11 cellular contexts compared by ENCODE assay signal in genomic region chr5:172506921-172507320, GRCh38.
"Had no signal": no experiment of that assay in that cellular context is flagged by ENCODE, and none has a peak within 500 bp of the region (broad histone marks: within the 10 kb centered on the region; RNA-seq: fewer than 3 reads in every experiment).

No MANE protein-coding gene starts in this region.

- H3K4me3 ChIP-seq: adrenal gland, lower lobe of right lung, mucosa of descending colon, SJSA1, skin epidermis, tibial nerve had no signal

- H3K36me3 ChIP-seq: adrenal gland, lower lobe of right lung, SJSA1, tibial nerve had no signal

- H3K27ac Mint-ChIP-seq: activated CD4-positive, alpha-beta memory T cell treated with anti-CD3 and anti-CD28 coated beads, Interleukin-2, amount 10 ng/mL, durations not matched to agents 7 days and 5 days; activated T-helper 17 cell treated with anti-CD3 and anti-CD28 coated beads, Interleukin-2, amount 50 U/mL, for 72 hours; natural killer cell treated with Interleukin-12 subunit alpha and Interleukin-12 subunit beta and Interleukin-15 and Interleukin-18, amount 100 ng/mL, for 72 hours had no signal

- H3K4me1 Mint-ChIP-seq: activated CD4-positive, alpha-beta memory T cell treated with anti-CD3 and anti-CD28 coated beads, Interleukin-2, amount 10 ng/mL, durations not matched to agents 7 days and 5 days; activated T-helper 17 cell treated with anti-CD3 and anti-CD28 coated beads, Interleukin-2, amount 50 U/mL, for 72 hours had no signal

- H3K4me1 ChIP-seq: SJSA1 had no signal

- H3K4me3 Mint-ChIP-seq: activated CD4-positive, alpha-beta memory T cell treated with anti-CD3 and anti-CD28 coated beads, Interleukin-2, amount 10 ng/mL, durations not matched to agents 7 days and 5 days; activated T-helper 17 cell treated with anti-CD3 and anti-CD28 coated beads, Interleukin-2, amount 50 U/mL, for 72 hours; natural killer cell treated with Interleukin-12 subunit alpha and Interleukin-12 subunit beta and Interleukin-15 and Interleukin-18, amount 100 ng/mL, for 72 hours had no signal

- H3K27me3 ChIP-seq: adrenal gland, tibial nerve had no signal

- H3K27ac ChIP-seq: adrenal gland, lower lobe of right lung, SJSA1, skin epidermis had no signal

- H3K9me3 Mint-ChIP-seq: natural killer cell treated with Interleukin-12 subunit alpha and Interleukin-12 subunit beta and Interleukin-15 and Interleukin-18, amount 100 ng/mL, for 72 hours had no signal

- DNase-seq: activated naive CD4-positive, alpha-beta T cell treated with anti-CD3 and anti-CD28 coated beads, Interleukin-2, amount 50 U/mL, for 16 hours; foreskin melanocyte; lower lobe of right lung; mucosa of descending colon had no signal

- H3K9me3 ChIP-seq: lower lobe of right lung had no signal

- ATAC-seq: activated T-helper 17 cell treated with anti-CD3 and anti-CD28 coated beads, Interleukin-2, amount 50 U/mL, for 72 hours; lower lobe of right lung; mucosa of descending colon; natural killer cell treated with Interleukin-12 subunit alpha and Interleukin-12 subunit beta and Interleukin-15 and Interleukin-18, amount 100 ng/mL, for 72 hours had no signal
